Comparison of ENCODE assay signal across 9 cellular contexts in genomic region chr15:60374209-60374608, GRCh38. TPM values are rescaled to one million over a fixed set of nuclear protein-coding genes. Genes with fewer than 3 reads are reported as not detected.
DNase-seq lines count a peak whose midpoint lies in the region; ATAC-seq and TF ChIP-seq lines count a peak whose summit lies in the region.
"Had no signal": no experiment of that assay in that cellular context is flagged by ENCODE, and none has a peak within 500 bp of the region (broad histone marks: within the 10 kb centered on the region; RNA-seq: fewer than 3 reads in every experiment).

No MANE protein-coding gene starts in this region.

- no peak overlapping the region for H3K4me3 Mint-ChIP-seq in neural crest cell

- H3K27ac Mint-ChIP-seq in neural crest cell (ENCODE audit: unreplicated experiment): peak overlapping the region; percentile 84
- H3K27ac Mint-ChIP-seq in activated naive CD4-positive, alpha-beta T cell treated with anti-CD3 and anti-CD28 coated beads, Interleukin-2, amount 50 U/mL, for 72 hours: no peak overlapping the region

- H3K36me3 ChIP-seq in heart right ventricle: peaks cover 0 to 100% (median 7%) of the 10 kb centered on the region in 9 donors
- no peaks in the 10 kb centered on the region for H3K36me3 ChIP-seq in uterus

- no peak for TF ChIP-seq POLR2A in uterus (IDR thresholded peaks at IDR 0.05)

- peaks cover 3 to 95% (median 76%) of the 10 kb centered on the region in 9 donors for H3K4me1 ChIP-seq in heart right ventricle
- H3K4me1 ChIP-seq in uterus: peaks cover 0 to 9% of the 10 kb centered on the region in 2 donors

- H3K9me3 ChIP-seq in heart right ventricle (no peaks in the 10 kb centered on the region), uterus (no peaks in the 10 kb centered on the region)

- peaks cover 3% of the 10 kb centered on the region for H3K36me3 Mint-ChIP-seq in neural crest cell (ENCODE audit: low read depth)
- H3K36me3 Mint-ChIP-seq in activated naive CD4-positive, alpha-beta T cell treated with anti-CD3 and anti-CD28 coated beads, Interleukin-2, amount 50 U/mL, for 72 hours: peaks cover 0 to 5% of the 10 kb centered on the region in 2 donors

- DNase-seq in heart right ventricle (no peak), left ventricle myocardium superior (no peak), dorsolateral prefrontal cortex (no peak), neural crest cell (ENCODE audit: low read depth, low spot score) (no peak), uterus (no peak), omental fat pad (ENCODE audit: low spot score) (no peak)
- DNase-seq in activated naive CD4-positive, alpha-beta T cell treated with anti-CD3 and anti-CD28 coated beads, Interleukin-2, amount 50 U/mL, for 72 hours (ENCODE audit: low spot score in 2 of 2): no peak
- DNase-seq: KG1 had no signal

- H3K27ac ChIP-seq in heart right ventricle (peak overlapping the region; percentile 25 to 95 (median 80)), dorsolateral prefrontal cortex (peak overlapping the region in 33 of 59 donors; percentile 2 to 79 (median 28)), uterus (peak overlapping the region; percentile 14 to 50)

- H3K4me3 ChIP-seq in heart right ventricle: no peak overlapping the region
- peak overlapping the region in 2 of 59 donors; percentile 3 to 15 for H3K4me3 ChIP-seq in dorsolateral prefrontal cortex
- H3K4me3 ChIP-seq in uterus: no peak overlapping the region

- TF ChIP-seq CTCF in heart right ventricle (IDR thresholded peaks at IDR 0.05): no peak
- no peak for TF ChIP-seq CTCF in dorsolateral prefrontal cortex (IDR thresholded peaks at IDR 0.05 in 54 of 56, conservative IDR thresholded peaks at IDR 0.05 in 2 of 56; ENCODE audit: low read depth in 1 of 56, partially characterized antibody in 56 of 56)
- TF ChIP-seq CTCF in neural crest cell (conservative IDR thresholded peaks at IDR 0.05): no peak
- no peak for TF ChIP-seq CTCF in uterus (IDR thresholded peaks at IDR 0.05)
- no peak for TF ChIP-seq CTCF in omental fat pad (IDR thresholded peaks at IDR 0.05)

- intact Hi-C loops in heart right ventricle (cut with DNase I) (no loop called here), left ventricle myocardium superior (cut with micrococcal nuclease) (no loop called here), dorsolateral prefrontal cortex (cut with DNase I) (no loop called here), uterus (cut with DNase I; ENCODE audit: low total_unique reads) (no loop called here)

- H3K27me3 Mint-ChIP-seq in neural crest cell (ENCODE audit: low read depth): no peaks in the 10 kb centered on the region

- ATAC-seq in heart right ventricle (no peak), left ventricle myocardium superior (no peak), omental fat pad (ENCODE audit: low FRiP score) (no peak), GM21526 (IDR thresholded peaks at IDR 0.05; ENCODE audit: low FRiP score, unreplicated experiment) (no peak)
- no peak for ATAC-seq in activated naive CD4-positive, alpha-beta T cell treated with anti-CD3 and anti-CD28 coated beads, Interleukin-2, amount 50 U/mL, for 72 hours

- H3K27me3 ChIP-seq in heart right ventricle (no peaks in the 10 kb centered on the region), dorsolateral prefrontal cortex (peaks cover 0 to 2% (median 0%) of the 10 kb centered on the region in 45 donors), uterus (no peaks in the 10 kb centered on the region)

- H3K4me1 Mint-ChIP-seq in neural crest cell: peaks cover 66% of the 10 kb centered on the region

- H3K9me3 Mint-ChIP-seq in neural crest cell: no peaks in the 10 kb centered on the region
- H3K9me3 Mint-ChIP-seq in activated naive CD4-positive, alpha-beta T cell treated with anti-CD3 and anti-CD28 coated beads, Interleukin-2, amount 50 U/mL, for 72 hours: no peaks in the 10 kb centered on the region

- WGBS in heart right ventricle, 2 donors: 35 to 48% methylated on average over 4 of the region's 4 CpGs

RNA-seq across cellular contexts. Expression of gene ANXA2, which starts 23.6 kb away (rescaled TPM):
- total RNA-seq in heart right ventricle: 100 to 1,000 TPM in 9 of 10 donors, 10 to 100 TPM in 1; 98.7 to 341 (median 123) TPM
- 100 to 1,000 TPM; 166 to 539 TPM for polyA plus RNA-seq in heart right ventricle
- 162 TPM for total RNA-seq in left ventricle myocardium superior
- 10 to 100 TPM; 10.1 to 90.4 (median 28.3) TPM for total RNA-seq in dorsolateral prefrontal cortex
- 122 and 129 TPM in 2 replicates for total RNA-seq in neural crest cell
- 100 to 1,000 TPM; 376 to 811 (median 549) TPM for total RNA-seq in uterus
- 10 to 100 TPM; 28.8 to 92.4 TPM for total RNA-seq in activated naive CD4-positive, alpha-beta T cell treated with anti-CD3 and anti-CD28 coated beads, Interleukin-2, amount 50 U/mL, for 72 hours
- total RNA-seq in omental fat pad: 1,000 to 10,000 TPM in 3 of 4 donors, 100 to 1,000 TPM in 1; 907 to 1,545 (median 1,123) TPM

Comparison
In these comparisons a context has a peak if more than half of its experiments do, and no peak if none do; other contexts are left out.
1. H3K27ac ChIP-seq: peak in every context shown above with its lines; median percentile 80 in heart right ventricle; 32 in uterus; 28 in dorsolateral prefrontal cortex.